In the genomic region with DNA sequence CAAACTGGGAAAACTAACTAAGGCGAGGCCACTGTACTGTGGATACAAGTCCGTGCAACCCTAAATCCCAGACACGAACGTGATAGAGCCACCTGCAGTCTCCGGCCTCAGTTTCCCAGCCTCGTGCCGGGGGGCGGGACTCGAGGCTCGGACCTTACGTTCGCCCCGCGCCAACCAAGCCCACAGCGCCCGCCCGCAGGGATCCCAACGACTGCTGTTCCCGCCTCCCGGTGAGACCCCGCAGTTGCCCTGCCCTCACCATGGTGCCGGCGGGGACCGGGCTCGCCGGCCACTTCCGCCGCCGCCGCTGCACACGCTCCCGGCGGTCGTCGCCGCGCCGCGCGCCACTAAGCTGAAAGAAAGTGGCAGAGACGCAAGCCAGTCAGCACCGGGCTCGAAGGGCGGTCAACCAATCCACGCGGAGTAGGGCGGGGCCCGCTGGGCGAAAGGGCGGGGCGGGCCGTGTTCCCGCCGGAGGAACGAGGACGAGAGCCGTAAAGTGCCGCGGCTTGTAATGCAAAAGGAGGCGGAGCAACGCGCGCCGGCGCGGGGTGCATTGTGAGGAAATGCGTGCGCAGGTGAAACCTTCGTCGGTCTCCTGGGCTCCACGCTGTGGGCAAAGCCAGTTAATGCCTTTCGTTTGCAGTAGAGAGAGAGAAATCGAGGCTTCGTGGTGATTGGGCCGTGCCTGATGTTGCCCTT, we compare ENCODE assay signal across 8 cellular contexts. TPM values are rescaled to one million over a fixed set of nuclear protein-coding genes. Genes with fewer than 3 reads are reported as not detected.
A peak's percentile ranks its signal among the peaks of the same experiment; 100 is the strongest.
DNase-seq lines count a peak whose midpoint lies in the region; ATAC-seq and TF ChIP-seq lines count a peak whose summit lies in the region.

A gene (minus strand): TSS at position 318 of the 702 bp plus-strand sequence. CDS start 56 bp downstream, at position 262.

- peak within 1 kb of the TSS; percentile 94 for H3K4me3 Mint-ChIP-seq in activated naive CD8-positive, alpha-beta T cell treated with anti-CD3 and anti-CD28 coated beads, Interleukin-2, amount 10 ng/mL, durations not matched to agents 7 days and 5 days

- POLR2A ChIA-PET in activated naive CD8-positive, alpha-beta T cell treated with anti-CD3 and anti-CD28 coated beads, Interleukin-2, amount 10 ng/mL, durations not matched to agents 7 days and 5 days (lab: Charles Lee), result interaction anchor here (0.6 to 17.4 kb wide), 13 partner anchors 13 to 463 kb away, joined by 3 to 1033 read pairs (median 12); a partner anchor contains a TSS

- H3K4me2 ChIP-seq in SU-DHL-6 (ENCODE audit: low read depth, low read length, poor library complexity, severe bottlenecking), result peak within 1 kb of the TSS; percentile 95

- peak within 1 kb of the TSS; percentile 65 for H3K4me3 ChIP-seq in SU-DHL-6 (ENCODE audit: insufficient read depth, low read length, poor library complexity, severe bottlenecking)
- H3K4me3 ChIP-seq in ovary, result peak within 1 kb of the TSS; percentile 90
- H3K4me3 ChIP-seq in thyroid gland (replicated peaks in 1 of 3), result peak within 1 kb of the TSS; percentile 27 to 77 (median 62)

- H3K36me3 ChIP-seq in SU-DHL-6 (ENCODE audit: low read length) (no peaks in the 10 kb centered on the region), ovary (no peaks in the 10 kb centered on the region), thyroid gland (no peaks in the 10 kb centered on the region)

- H3K27ac Mint-ChIP-seq in activated naive CD8-positive, alpha-beta T cell treated with anti-CD3 and anti-CD28 coated beads, Interleukin-2, amount 10 ng/mL, durations not matched to agents 7 days and 5 days, result peak within 1 kb of the TSS; percentile 97

- TF ChIP-seq POLR2A in ovary (IDR thresholded peaks at IDR 0.05), result peak; percentile 62
- TF ChIP-seq POLR2A in thyroid gland (IDR thresholded peaks at IDR 0.05), result peak; percentile 31 to 90

- H3K9me2 ChIP-seq in SU-DHL-6 (replicated peaks; ENCODE audit: insufficient read depth, low read length), result no peaks in the 10 kb centered on the region

- peaks cover 46% of the 10 kb centered on the region for H3K4me1 Mint-ChIP-seq in activated naive CD8-positive, alpha-beta T cell treated with anti-CD3 and anti-CD28 coated beads, Interleukin-2, amount 10 ng/mL, durations not matched to agents 7 days and 5 days

- peak within 1 kb of the TSS; percentile 88 for H2AFZ ChIP-seq in SU-DHL-6 (ENCODE audit: low read depth, low read length, severe bottlenecking)

- H3K36me3 Mint-ChIP-seq in activated naive CD8-positive, alpha-beta T cell treated with anti-CD3 and anti-CD28 coated beads, Interleukin-2, amount 10 ng/mL, durations not matched to agents 7 days and 5 days, result peaks cover 29% of the 10 kb centered on the region

- H3K27me3 Mint-ChIP-seq in activated naive CD8-positive, alpha-beta T cell treated with anti-CD3 and anti-CD28 coated beads, Interleukin-2, amount 10 ng/mL, durations not matched to agents 7 days and 5 days, result no peaks in the 10 kb centered on the region

- H3F3A ChIP-seq in SU-DHL-6 (ENCODE audit: insufficient read depth), result peaks cover 11% of the 10 kb centered on the region

- H3K4me1 ChIP-seq in ovary (ENCODE audit: insufficient read depth) (peaks cover 5% of the 10 kb centered on the region), thyroid gland (peaks cover 21 to 48% of the 10 kb centered on the region in 2 donors)

- no peak for TF ChIP-seq EP300 in ovary (IDR thresholded peaks at IDR 0.05)

- H3K79me2 ChIP-seq in SU-DHL-6 (ENCODE audit: insufficient read depth, low read length), result peaks cover 40% of the 10 kb centered on the region

- peak; percentile 67 for TF ChIP-seq CTCF in GM12873 (IDR thresholded peaks at IDR 0.05; ENCODE audit: insufficient read depth, low read depth, low read length, missing control alignments)
- peak; percentile 33 for TF ChIP-seq CTCF in SU-DHL-6 (IDR thresholded peaks at IDR 0.05; ENCODE audit: insufficient read depth, low read length, poor library complexity, severe bottlenecking)
- TF ChIP-seq CTCF in ovary (IDR thresholded peaks at IDR 0.05), result peak in 1 of 3 donors; percentile 39
- peak in 3 of 6 experiments; percentile 12 to 39 (median 34) for TF ChIP-seq CTCF in thyroid gland (IDR thresholded peaks at IDR 0.05)

- H4K20me1 ChIP-seq in SU-DHL-6 (ENCODE audit: low read depth, low read length), result no peaks in the 10 kb centered on the region

- H3K27ac ChIP-seq in SU-DHL-6 (ENCODE audit: low read depth, low read length) (peak within 1 kb of the TSS; percentile 84), ovary (peak within 1 kb of the TSS; percentile 37 to 84), thyroid gland (peak within 1 kb of the TSS; percentile 87 to 92 (median 92))

- H3K9me3 ChIP-seq in SU-DHL-6 (ENCODE audit: insufficient read depth, low read length) (no peaks in the 10 kb centered on the region), ovary (no peaks in the 10 kb centered on the region), thyroid gland (no peaks in the 10 kb centered on the region)

- H3K9me3 Mint-ChIP-seq in activated naive CD8-positive, alpha-beta T cell treated with anti-CD3 and anti-CD28 coated beads, Interleukin-2, amount 10 ng/mL, durations not matched to agents 7 days and 5 days, result no peaks in the 10 kb centered on the region

- H3K27me3 ChIP-seq in SU-DHL-6 (ENCODE audit: low read length) (no peaks in the 10 kb centered on the region), ovary (no peaks in the 10 kb centered on the region), thyroid gland (no peaks in the 10 kb centered on the region)

- WGBS in ovary, 3 donors, result 0 to 1% (median 0%) methylated on average over 48 to 75 of the region's 75 CpGs
- 0 to 1% methylated on average over 31 to 42 of the region's 75 CpGs for WGBS in thyroid gland, 2 donors

- intact Hi-C loops in head of caudate nucleus (cut with DNase I), result loop anchor here (2.0 kb wide), 1 partner anchor 40 kb away; no protein-coding TSS in a partner anchor
- intact Hi-C loops in ovary (cut with DNase I), result loop anchor here in 3 of 4 donors (2.0 kb wide), 3 partner anchors 18 to 44 kb away; a partner anchor contains a TSS
- intact Hi-C loops in thyroid gland (cut with DNase I), result no loop called here

- DNase-seq in NCI-H128 (lab: John Stamatoyannopoulos, UW; ENCODE audit: unreplicated experiment) (peak; percentile 98), head of caudate nucleus (peak; percentile 96 to 99 (median 98)), ovary (peak; percentile 98 to 99 (median 98)), thyroid gland (peak; percentile 99 to 100)
- peak; percentile 99 for DNase-seq in activated naive CD8-positive, alpha-beta T cell treated with anti-CD3 and anti-CD28 coated beads, Interleukin-2, amount 10 ng/mL, durations not matched to agents 7 days and 5 days

- peak; percentile 92 for ATAC-seq in HG02759 (IDR thresholded peaks at IDR 0.05; ENCODE audit: unreplicated experiment)
- peak; percentile 94 for ATAC-seq in activated naive CD8-positive, alpha-beta T cell treated with anti-CD3 and anti-CD28 coated beads, Interleukin-2, amount 10 ng/mL, durations not matched to agents 7 days and 5 days (ENCODE audit: low read depth)

- H3K9ac ChIP-seq in SU-DHL-6 (ENCODE audit: low read length), result peak within 1 kb of the TSS; percentile 90

RNA-seq across cellular contexts. Expression of the gene that starts here (rescaled TPM):
- 100 to 1,000 TPM; 151 to 157 TPM for total RNA-seq in activated naive CD8-positive, alpha-beta T cell treated with anti-CD3 and anti-CD28 coated beads, Interleukin-2, amount 10 ng/mL, durations not matched to agents 7 days and 5 days
- total RNA-seq in ovary (100 to 1,000 TPM in 1 of 7 donors, 10 to 100 TPM in 6; 45.0 to 121 (median 77.3) TPM), thyroid gland (100 to 1,000 TPM in 2 of 4 donors, 10 to 100 TPM in 2; 55.2 to 203 (median 140) TPM)
- 10 to 100 TPM; 38.3 to 66.0 TPM for polyA plus RNA-seq in ovary

Comparison
In these comparisons a context has a peak if more than half of its experiments do, and no peak if none do; other contexts are left out.
1. Peak in every context shown above with its lines: DNase-seq, ATAC-seq, H3K4me3 ChIP-seq and H3K27ac ChIP-seq.